Comparison of ENCODE assay signal across 32 cellular contexts in genomic region chr3:17680530-17680929, GRCh38.
"Had no signal": no experiment of that assay in that cellular context is flagged by ENCODE, and none has a peak within 500 bp of the region (broad histone marks: within the 10 kb centered on the region; RNA-seq: fewer than 3 reads in every experiment).

No MANE protein-coding gene starts in this region.

- H3K4me3 Mint-ChIP-seq: activated B cell treated with CpG ODN at 0.5 μM for 24 hours; activated CD4-positive, alpha-beta memory T cell treated with anti-CD3 and anti-CD28 coated beads for 36 hours; activated CD4-positive, alpha-beta T cell treated with anti-CD3 and anti-CD28 coated beads, Interleukin-2, amount 10 ng/mL, durations not matched to agents 24 days and 14 days; activated CD8-positive, alpha-beta T cell treated with anti-CD3 and anti-CD28 coated beads for 36 hours; activated naive CD4-positive, alpha-beta T cell treated with anti-CD3 and anti-CD28 coated beads for 36 hours; activated naive CD8-positive, alpha-beta T cell treated with anti-CD3 and anti-CD28 coated beads for 36 hours; activated T-cell treated with anti-CD3 and anti-CD28 coated beads, Interleukin-2, amount 50 U/mL, for 4 hours; activated T-cell treated with anti-CD3 and anti-CD28 coated beads, Interleukin-2, amount 50 U/mL, for 72 hours; activated T-helper 1 cell treated with anti-CD3 and anti-CD28 coated beads, Interleukin-12 subunit alpha, Interleukin-12 subunit beta, Interleukin-2, Interleukin-4 antibody, amounts not matched to agents 30 ng/mL and 10 ng/mL and 1 ng/mL, durations not matched to agents 14 hours and 24 hours and 36 hours; activated T-helper 17 cell treated with anti-CD3 and anti-CD28 coated beads, Interleukin-2, amount 50 U/mL, for 72 hours; T-helper 1 cell treated with Interleukin-12 subunit alpha and Interleukin-12 subunit beta and Interleukin-4 antibody, amounts not matched to agents 30 μg/mL and 1 μg/mL, for 36 hours; T-helper 2 cell treated with Interferon-gamma antibody and Interleukin-4, amounts not matched to agents 5 μg/mL and 100 μg/mL, for 36 hours had no signal

- H3K27me3 Mint-ChIP-seq: activated B cell treated with CpG ODN at 0.5 μM for 24 hours; activated CD4-positive, alpha-beta memory T cell treated with anti-CD3 and anti-CD28 coated beads for 36 hours; activated CD4-positive, alpha-beta T cell treated with anti-CD3 and anti-CD28 coated beads, Interleukin-2, amount 10 ng/mL, durations not matched to agents 24 days and 14 days; activated CD8-positive, alpha-beta T cell treated with anti-CD3 and anti-CD28 coated beads for 36 hours; activated naive CD8-positive, alpha-beta T cell treated with anti-CD3 and anti-CD28 coated beads for 36 hours; activated T-helper 17 cell treated with anti-CD3 and anti-CD28 coated beads, Interleukin-2, amount 50 U/mL, for 72 hours had no signal

- ATAC-seq: activated CD8-positive, alpha-beta T cell treated with anti-CD3 and anti-CD28 coated beads for 36 hours; activated naive CD4-positive, alpha-beta T cell treated with anti-CD3 and anti-CD28 coated beads, Interleukin-2, amount 50 U/mL, for 72 hours; activated T-cell treated with anti-CD3 and anti-CD28 coated beads, Interleukin-2, amount 50 U/mL, for 4 hours; activated T-cell treated with anti-CD3 and anti-CD28 coated beads, Interleukin-2, amount 50 U/mL, for 72 hours; activated T-helper 17 cell treated with anti-CD3 and anti-CD28 coated beads, Interleukin-2, amount 50 U/mL, for 72 hours; body of pancreas had no signal

- DNase-seq: activated B cell treated with CpG ODN at 0.5 μM for 24 hours; activated CD4-positive, alpha-beta memory T cell treated with anti-CD3 and anti-CD28 coated beads for 36 hours; activated CD4-positive, alpha-beta T cell treated with anti-CD3 and anti-CD28 coated beads for 4 hours; activated CD4-positive, alpha-beta T cell treated with anti-CD3 and anti-CD28 coated beads, Interleukin-2, amount 10 ng/mL, durations not matched to agents 24 days and 14 days; activated CD4-positive, alpha-beta T cell treated with anti-CD3 and anti-CD28 coated beads, Interleukin-2, amount 50 U/mL, for 1 hour; activated CD4-positive, alpha-beta T cell treated with anti-CD3 and anti-CD28 coated beads, Interleukin-2, amount 50 U/mL, for 4 hours; activated CD4-positive, CD25-positive, alpha-beta regulatory T cell treated with anti-CD3 and anti-CD28 coated beads, Interleukin-2, amount 50 U/mL, for 72 hours; activated CD8-positive, alpha-beta memory T cell treated with anti-CD3 and anti-CD28 coated beads, Interleukin-2, amount 50 U/mL, for 4 hours; activated CD8-positive, alpha-beta T cell treated with anti-CD3 and anti-CD28 coated beads for 36 hours; activated effector memory CD4-positive, alpha-beta T cell treated with anti-CD3 and anti-CD28 coated beads, Interleukin-2, amount 50 U/mL, for 16 hours; activated gamma-delta T cell treated with Interleukin-2 at 50 U/mL for 16 hours; activated naive CD4-positive, alpha-beta T cell; activated naive CD4-positive, alpha-beta T cell treated with anti-CD3 and anti-CD28 coated beads for 36 hours; activated naive CD4-positive, alpha-beta T cell treated with anti-CD3 and anti-CD28 coated beads, Interleukin-2, amount 50 U/mL, for 16 hours; activated naive CD8-positive, alpha-beta T cell treated with anti-CD3 and anti-CD28 coated beads for 36 hours; activated T-cell treated with anti-CD3 and anti-CD28 coated beads for 4 hours; activated T-cell treated with anti-CD3 and anti-CD28 coated beads, Interleukin-2, amount 50 U/mL, for 1 hour; activated T-cell treated with anti-CD3 and anti-CD28 coated beads, Interleukin-2, amount 50 U/mL, for 4 hours; activated T-cell treated with anti-CD3 and anti-CD28 coated beads, Interleukin-2, amount 50 U/mL, for 72 hours; adrenal gland; amniotic stem cell; aorta; body of pancreas; brain microvascular endothelial cell; central memory CD4-positive, alpha-beta T cell; T-helper 2 cell; T-helper 9 cell had no signal

- H3K36me3 Mint-ChIP-seq: activated CD4-positive, alpha-beta memory T cell treated with anti-CD3 and anti-CD28 coated beads for 36 hours; activated naive CD4-positive, alpha-beta T cell treated with anti-CD3 and anti-CD28 coated beads, Interleukin-2, amount 50 U/mL, for 72 hours had no signal

- H3K9me3 Mint-ChIP-seq: activated B cell treated with CpG ODN at 0.5 μM for 24 hours; activated CD4-positive, alpha-beta memory T cell treated with anti-CD3 and anti-CD28 coated beads for 36 hours; activated CD4-positive, alpha-beta T cell treated with anti-CD3 and anti-CD28 coated beads, Interleukin-2, amount 10 ng/mL, durations not matched to agents 24 days and 14 days; activated CD8-positive, alpha-beta T cell treated with anti-CD3 and anti-CD28 coated beads for 36 hours; activated naive CD4-positive, alpha-beta T cell treated with anti-CD3 and anti-CD28 coated beads for 36 hours; activated naive CD4-positive, alpha-beta T cell treated with anti-CD3 and anti-CD28 coated beads, Interleukin-2, amount 50 U/mL, for 72 hours; activated naive CD8-positive, alpha-beta T cell treated with anti-CD3 and anti-CD28 coated beads for 36 hours; activated T-cell treated with anti-CD3 and anti-CD28 coated beads, Interleukin-2, amount 50 U/mL, for 4 hours; activated T-cell treated with anti-CD3 and anti-CD28 coated beads, Interleukin-2, amount 50 U/mL, for 72 hours; activated T-helper 1 cell treated with anti-CD3 and anti-CD28 coated beads, Interleukin-12 subunit alpha, Interleukin-12 subunit beta, Interleukin-2, Interleukin-4 antibody, amounts not matched to agents 30 ng/mL and 10 ng/mL and 1 ng/mL, durations not matched to agents 14 hours and 24 hours and 36 hours; activated T-helper 17 cell treated with anti-CD3 and anti-CD28 coated beads, Interleukin-2, amount 50 U/mL, for 72 hours; T-helper 1 cell treated with Interleukin-12 subunit alpha and Interleukin-12 subunit beta and Interleukin-4 antibody, amounts not matched to agents 30 μg/mL and 1 μg/mL, for 36 hours; T-helper 2 cell treated with Interferon-gamma antibody and Interleukin-4, amounts not matched to agents 5 μg/mL and 100 μg/mL, for 36 hours had no signal

- H3K27ac Mint-ChIP-seq: activated B cell treated with CpG ODN at 0.5 μM for 24 hours; activated CD4-positive, alpha-beta memory T cell treated with anti-CD3 and anti-CD28 coated beads for 36 hours; activated CD4-positive, alpha-beta T cell treated with anti-CD3 and anti-CD28 coated beads, Interleukin-2, amount 10 ng/mL, durations not matched to agents 24 days and 14 days; activated CD8-positive, alpha-beta T cell treated with anti-CD3 and anti-CD28 coated beads for 36 hours; activated naive CD4-positive, alpha-beta T cell treated with anti-CD3 and anti-CD28 coated beads for 36 hours; activated naive CD4-positive, alpha-beta T cell treated with anti-CD3 and anti-CD28 coated beads, Interleukin-2, amount 50 U/mL, for 72 hours; activated naive CD8-positive, alpha-beta T cell treated with anti-CD3 and anti-CD28 coated beads for 36 hours; activated T-cell treated with anti-CD3 and anti-CD28 coated beads, Interleukin-2, amount 50 U/mL, for 72 hours; activated T-helper 1 cell treated with anti-CD3 and anti-CD28 coated beads, Interleukin-12 subunit alpha, Interleukin-12 subunit beta, Interleukin-2, Interleukin-4 antibody, amounts not matched to agents 30 ng/mL and 10 ng/mL and 1 ng/mL, durations not matched to agents 14 hours and 24 hours and 36 hours; activated T-helper 17 cell treated with anti-CD3 and anti-CD28 coated beads, Interleukin-2, amount 50 U/mL, for 72 hours; T-helper 1 cell treated with Interleukin-12 subunit alpha and Interleukin-12 subunit beta and Interleukin-4 antibody, amounts not matched to agents 30 μg/mL and 1 μg/mL, for 36 hours; T-helper 2 cell treated with Interferon-gamma antibody and Interleukin-4, amounts not matched to agents 5 μg/mL and 100 μg/mL, for 36 hours had no signal
